ENCODE assay signal across 18 cellular contexts in genomic region chr4:152104846-152105462, GRCh38.
DNase-seq lines count a peak whose midpoint lies in the region; ATAC-seq, FAIRE-seq and TF ChIP-seq lines count a peak whose summit lies in the region.
"Had no signal": no experiment of that assay in that cellular context is flagged by ENCODE, and none has a peak within 500 bp of the region (broad histone marks: within the 10 kb centered on the region; RNA-seq: fewer than 3 reads in every experiment).

No MANE protein-coding gene starts in this region.

- no peaks in the 10 kb centered on the region for H3K27me3 Mint-ChIP-seq in activated CD4-positive, alpha-beta T cell treated with anti-CD3 and anti-CD28 coated beads, Interleukin-2, amount 10 ng/mL, durations not matched to agents 24 days and 14 days
- H3K27me3 Mint-ChIP-seq in central memory CD8-positive, alpha-beta T cell = no peaks in the 10 kb centered on the region
- H3K27me3 Mint-ChIP-seq in nephron progenitor cell (ENCODE audit: low read depth, poor library complexity) = peaks cover 7% of the 10 kb centered on the region
- H3K27me3 Mint-ChIP-seq: stimulated activated naive CD8-positive, alpha-beta T cell treated with anti-CD3 and anti-CD28 coated beads, Interleukin-15, amount 100 ng/mL, for 72 hours had no signal

- TF ChIP-seq CTCF in nephron progenitor cell (IDR thresholded peaks at IDR 0.05) (no peak), kidney (IDR thresholded peaks at IDR 0.05; ENCODE audit: borderline replicate concordance, extremely low read depth, insufficient read depth) (no peak)

- FAIRE-seq in kidney (lab: Jason Lieb, UNC) = no peak
- FAIRE-seq: A204.1, islet of Langerhans, urothelium cell line had no signal

- H3K4me3 ChIP-seq in kidney (ENCODE audit: low read length in 2 of 2) = no peak overlapping the region

- peaks cover 4% of the 10 kb centered on the region for H3K9me3 Mint-ChIP-seq in activated CD4-positive, alpha-beta T cell treated with anti-CD3 and anti-CD28 coated beads, Interleukin-2, amount 10 ng/mL, durations not matched to agents 24 days and 14 days
- no peaks in the 10 kb centered on the region for H3K9me3 Mint-ChIP-seq in central memory CD8-positive, alpha-beta T cell
- no peaks in the 10 kb centered on the region for H3K9me3 Mint-ChIP-seq in nephron progenitor cell
- H3K9me3 Mint-ChIP-seq: stimulated activated naive CD8-positive, alpha-beta T cell treated with anti-CD3 and anti-CD28 coated beads, Interleukin-15, amount 100 ng/mL, for 72 hours had no signal

- H3K9ac ChIP-seq in kidney (ENCODE audit: low read length in 2 of 2) = no peak overlapping the region

- H3K4me3 Mint-ChIP-seq in activated CD4-positive, alpha-beta T cell treated with anti-CD3 and anti-CD28 coated beads, Interleukin-2, amount 10 ng/mL, durations not matched to agents 24 days and 14 days = no peak overlapping the region
- H3K4me3 Mint-ChIP-seq in central memory CD8-positive, alpha-beta T cell = peak overlapping the region; percentile 17
- peak overlapping the region; percentile 13 for H3K4me3 Mint-ChIP-seq in nephron progenitor cell
- H3K4me3 Mint-ChIP-seq: CD14-positive monocyte had no signal

- peaks cover 14% of the 10 kb centered on the region; the same call in 1 of the 2 replicates for H3K36me3 ChIP-seq in KOPT-K1 (ENCODE audit: insufficient read depth, low read length)
- H3K36me3 ChIP-seq in kidney (ENCODE audit: control insufficient read depth in 1 of 2, insufficient read depth in 2 of 2, low read length in 2 of 2) = no peaks in the 10 kb centered on the region

- DNase-seq in activated CD4-positive, alpha-beta T cell treated with anti-CD3 and anti-CD28 coated beads, Interleukin-2, amount 10 ng/mL, durations not matched to agents 24 days and 14 days = peak; percentile 52
- no peak for DNase-seq in activated CD4-positive, alpha-beta T cell treated with anti-CD3 and anti-CD28 coated beads for 4 hours
- DNase-seq in central memory CD8-positive, alpha-beta T cell (ENCODE audit: low spot score in 2 of 2) = no peak
- DNase-seq in nephron progenitor cell (peak; percentile 28), kidney (no peak), superior temporal gyrus (ENCODE audit: extremely low spot score) (no peak)
- DNase-seq: activated effector memory CD4-positive, alpha-beta T cell treated with anti-CD3 and anti-CD28 coated beads, Interleukin-2, amount 50 U/mL, for 16 hours; NCI-H226; NK-92 treated with Interleukin-12 subunit alpha and Interleukin-12 subunit beta, amount 100 ng/mL, for 24 hours; stimulated activated naive CD8-positive, alpha-beta T cell treated with anti-CD3 and anti-CD28 coated beads, Interleukin-15, amount 100 ng/mL, for 72 hours had no signal

- intact Hi-C loops in activated CD4-positive, alpha-beta T cell treated with anti-CD3 and anti-CD28 coated beads, Interleukin-2, amount 10 ng/mL, durations not matched to agents 24 days and 14 days (cut with micrococcal nuclease) = loop anchor here (10.0 kb wide), 1 partner anchor 150 kb away; no protein-coding TSS in a partner anchor
- intact Hi-C loops in kidney (cut with DNase I) = no loop called here

- peaks cover 57% of the 10 kb centered on the region for H3K4me1 Mint-ChIP-seq in activated CD4-positive, alpha-beta T cell treated with anti-CD3 and anti-CD28 coated beads, Interleukin-2, amount 10 ng/mL, durations not matched to agents 24 days and 14 days
- H3K4me1 Mint-ChIP-seq in central memory CD8-positive, alpha-beta T cell = peaks cover 82% of the 10 kb centered on the region
- H3K4me1 Mint-ChIP-seq in nephron progenitor cell = peaks cover 98% of the 10 kb centered on the region

- peak overlapping the region; percentile 2 for H3K27ac ChIP-seq in KOPT-K1 (ENCODE audit: low read depth, low read length, poor library complexity, severe bottlenecking)
- no peak overlapping the region for H3K27ac ChIP-seq in kidney (ENCODE audit: low read depth in 2 of 2, low read length in 2 of 2)
- H3K27ac ChIP-seq: VCaP had no signal

- H3K36me3 Mint-ChIP-seq in activated CD4-positive, alpha-beta T cell treated with anti-CD3 and anti-CD28 coated beads, Interleukin-2, amount 10 ng/mL, durations not matched to agents 24 days and 14 days (ENCODE audit: low read depth) = peaks cover 7% of the 10 kb centered on the region
- peaks cover 5% of the 10 kb centered on the region for H3K36me3 Mint-ChIP-seq in central memory CD8-positive, alpha-beta T cell (ENCODE audit: insufficient read depth)
- H3K36me3 Mint-ChIP-seq in nephron progenitor cell (ENCODE audit: low read depth) = no peaks in the 10 kb centered on the region
- H3K36me3 Mint-ChIP-seq: CD14-positive monocyte had no signal

- no peak overlapping the region for H3K27ac Mint-ChIP-seq in activated CD4-positive, alpha-beta T cell treated with anti-CD3 and anti-CD28 coated beads, Interleukin-2, amount 10 ng/mL, durations not matched to agents 24 days and 14 days
- peak overlapping the region; percentile 98 for H3K27ac Mint-ChIP-seq in central memory CD8-positive, alpha-beta T cell (ENCODE audit: low read depth)
- H3K27ac Mint-ChIP-seq in nephron progenitor cell = peak overlapping the region; percentile 47
- H3K27ac Mint-ChIP-seq: CD14-positive monocyte had no signal

- H3K4me1 ChIP-seq in kidney (ENCODE audit: control insufficient read depth in 1 of 2, insufficient read depth in 1 of 2, low read depth in 1 of 2, low read length in 2 of 2) = peaks cover 0 to 6% of the 10 kb centered on the region in 2 donors

- no peak for ATAC-seq in central memory CD8-positive, alpha-beta T cell (replicated peaks; ENCODE audit: extremely low read depth, poor library complexity, severe bottlenecking)
- ATAC-seq in GM21526 (IDR thresholded peaks at IDR 0.05; ENCODE audit: low FRiP score, unreplicated experiment) = no peak
- ATAC-seq: esophagus mucosa; stimulated activated naive CD8-positive, alpha-beta T cell treated with anti-CD3 and anti-CD28 coated beads, Interleukin-15, amount 100 ng/mL, for 72 hours had no signal

- H3K9me3 ChIP-seq in KOPT-K1 (ENCODE audit: insufficient read depth, low read length, poor library complexity, severe bottlenecking) = no peaks in the 10 kb centered on the region
- H3K9me3 ChIP-seq in kidney (ENCODE audit: control insufficient read depth in 1 of 2, low read length in 2 of 2) = no peaks in the 10 kb centered on the region

Comparison
In these comparisons a context has a peak if more than half of its experiments do, and no peak if none do; other contexts are left out.
1. DNase-seq: peak in activated CD4-positive, alpha-beta T cell treated with anti-CD3 and anti-CD28 coated beads, Interleukin-2, amount 10 ng/mL, durations not matched to agents 24 days and 14 days (single experiment) and nephron progenitor cell (single experiment); none in activated CD4-positive, alpha-beta T cell treated with anti-CD3 and anti-CD28 coated beads for 4 hours (0 of 2), central memory CD8-positive, alpha-beta T cell (0 of 2), kidney (single experiment) and superior temporal gyrus (single experiment).